Comparison of ENCODE assay signal across 8 cellular contexts in the genomic region with DNA sequence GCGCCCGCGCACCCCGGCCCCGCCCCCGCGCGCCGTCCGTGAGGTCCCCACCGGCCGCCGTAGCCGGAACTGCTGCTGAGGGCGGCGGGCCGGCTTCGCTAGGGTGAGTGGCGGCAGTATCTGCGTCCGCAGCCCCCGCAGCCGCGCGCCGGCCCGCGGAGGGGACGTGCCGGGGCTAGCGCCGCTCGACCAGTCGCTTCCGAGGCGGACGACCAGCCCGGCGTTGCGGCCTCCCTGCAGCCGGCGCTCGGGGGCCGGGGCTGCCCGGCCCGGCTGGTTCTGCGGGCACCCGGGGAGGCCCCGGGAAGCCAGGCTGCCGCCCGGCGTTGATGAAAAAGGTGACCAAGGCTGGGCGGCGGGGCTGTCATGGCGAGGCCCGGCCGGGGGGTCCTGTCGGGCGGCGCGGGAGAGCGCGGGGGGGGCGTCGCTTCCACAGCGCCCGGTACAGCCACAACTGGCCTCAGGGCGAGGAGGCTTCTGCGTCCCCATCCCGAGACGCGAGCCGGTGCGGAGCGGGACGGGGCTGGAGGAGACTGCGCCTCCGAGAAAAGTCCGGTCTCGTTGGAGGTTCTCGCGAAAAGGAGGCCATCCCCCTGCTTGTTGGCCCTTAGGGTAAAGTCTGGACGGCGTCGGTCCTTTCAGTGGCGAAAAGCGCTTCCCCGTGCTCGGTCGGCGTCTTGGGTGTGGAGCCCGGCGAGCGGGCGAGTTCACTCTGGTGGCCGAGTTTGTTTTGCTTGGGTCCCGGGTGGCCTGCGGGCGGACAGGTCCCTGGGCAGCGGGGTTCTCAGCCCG. TPM values are rescaled to one million over a fixed set of nuclear protein-coding genes. Genes with fewer than 3 reads are reported as not detected.
DNase-seq lines count a peak whose midpoint lies in the region; ATAC-seq and TF ChIP-seq lines count a peak whose summit lies in the region.

A gene with protein sequence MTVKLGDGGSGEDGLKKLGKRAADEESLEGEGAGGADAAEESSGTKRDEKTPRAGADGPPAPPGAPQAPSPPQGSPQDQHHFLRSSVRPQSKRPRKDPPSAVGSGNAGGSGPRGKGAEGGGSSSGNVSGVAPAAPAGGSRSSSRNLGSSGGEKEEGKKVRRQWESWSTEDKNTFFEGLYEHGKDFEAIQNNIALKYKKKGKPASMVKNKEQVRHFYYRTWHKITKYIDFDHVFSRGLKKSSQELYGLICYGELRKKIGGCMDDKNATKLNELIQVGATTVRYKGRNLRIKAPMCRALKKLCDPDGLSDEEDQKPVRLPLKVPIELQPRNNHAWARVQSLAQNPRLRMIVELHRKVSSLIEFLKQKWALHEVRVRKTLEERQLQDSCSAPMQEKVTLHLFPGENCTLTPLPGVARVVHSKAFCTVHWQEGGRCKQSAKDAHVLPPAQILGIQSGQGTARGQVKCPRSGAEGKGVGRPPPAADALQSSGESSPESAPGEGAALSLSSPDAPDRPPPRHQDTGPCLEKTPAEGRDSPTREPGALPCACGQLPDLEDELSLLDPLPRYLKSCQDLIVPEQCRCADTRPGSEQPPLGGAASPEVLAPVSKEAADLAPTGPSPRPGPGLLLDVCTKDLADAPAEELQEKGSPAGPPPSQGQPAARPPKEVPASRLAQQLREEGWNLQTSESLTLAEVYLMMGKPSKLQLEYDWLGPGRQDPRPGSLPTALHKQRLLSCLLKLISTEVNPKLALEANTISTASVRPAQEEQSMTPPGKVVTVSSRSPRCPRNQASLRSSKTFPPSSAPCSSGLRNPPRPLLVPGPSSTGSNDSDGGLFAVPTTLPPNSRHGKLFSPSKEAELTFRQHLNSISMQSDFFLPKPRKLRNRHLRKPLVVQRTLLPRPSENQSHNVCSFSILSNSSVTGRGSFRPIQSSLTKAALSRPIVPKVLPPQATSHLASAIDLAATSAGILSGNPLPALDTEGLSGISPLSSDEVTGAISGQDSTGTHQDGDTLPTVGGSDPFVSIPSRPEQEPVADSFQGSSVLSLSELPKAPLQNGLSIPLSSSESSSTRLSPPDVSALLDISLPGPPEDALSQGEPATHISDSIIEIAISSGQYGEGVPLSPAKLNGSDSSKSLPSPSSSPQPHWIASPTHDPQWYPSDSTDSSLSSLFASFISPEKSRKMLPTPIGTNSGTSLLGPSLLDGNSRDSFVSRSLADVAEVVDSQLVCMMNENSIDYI (N-terminal part only) (plus strand): TSS at position 41 of the 792 bp plus-strand sequence. CDS start 2,280 bp downstream, outside the sequence.

- H3K4me3 ChIP-seq in H7 (ENCODE audit: insufficient read depth, low read depth, low read length): peak within 1 kb of the TSS; percentile 74
- H3K4me3 ChIP-seq in PC-3 (ENCODE audit: low read length): peak within 1 kb of the TSS; percentile 96
- peak within 1 kb of the TSS; percentile 82 for H3K4me3 ChIP-seq in lower leg skin (ENCODE audit: low read depth, poor library complexity, severe bottlenecking)
- peak within 1 kb of the TSS; percentile 99 for H3K4me3 ChIP-seq in suprapubic skin

- H3K27ac ChIP-seq in PC-3 (ENCODE audit: low read length) (peak within 1 kb of the TSS; percentile 77), caudate nucleus (ENCODE audit: low read depth, low read length) (peak within 1 kb of the TSS; percentile 19), suprapubic skin (peak within 1 kb of the TSS; percentile 87)

- CTCF ChIA-PET in PC-3 (lab: Charles Lee): no interaction called here

- intact Hi-C loops in PC-3 (cut with micrococcal nuclease) (loop anchor here (5.0 kb wide), 2 partner anchors 35 to 95 kb away; partner anchors contain the start of gene MAPK8IP3), lower leg skin (cut with DNase I; ENCODE audit: low total_unique reads) (no loop called here)

- peaks cover 56% of the 10 kb centered on the region for H3K79me2 ChIP-seq in PC-3 (ENCODE audit: low read length)

- TF ChIP-seq CTCF in PC-3 (conservative IDR thresholded peaks at IDR 0.05; ENCODE audit: low read depth, low read length) (no peak), lower leg skin (IDR thresholded peaks at IDR 0.05) (no peak), suprapubic skin (IDR thresholded peaks at IDR 0.05) (no peak)

- no peak; the same call in 1 of the 2 replicates for ATAC-seq in PC-3
- no peak for ATAC-seq in GM21381 (IDR thresholded peaks at IDR 0.05; ENCODE audit: unreplicated experiment)

- 0% methylated on average over 20 to 46 of the region's 101 CpGs for WGBS in lower leg skin, 2 donors
- 0% methylated on average over 1 of the region's 101 CpGs for WGBS in suprapubic skin

- no peaks in the 10 kb centered on the region for H3F3A ChIP-seq in PC-3 (ENCODE audit: low read length, unreplicated experiment)

- no TSS peak for BruUV-seq in PC-3 (replicated peaks; lab: Mats Ljungman, UMichigan)

- no peaks in the 10 kb centered on the region for H3K9me2 ChIP-seq in PC-3 (replicated peaks; ENCODE audit: low read length)

- peak within 1 kb of the TSS; percentile 89 for H3K9ac ChIP-seq in PC-3 (ENCODE audit: low read length)

- peak; percentile 25 for DNase-seq in Caki2 (ENCODE audit: low read depth)
- no peak for DNase-seq in H7
- DNase-seq in PC-3: no peak
- DNase-seq in caudate nucleus (lab: John Stamatoyannopoulos, UW): peak in 4 of 61 donors; percentile 3 to 43 (median 32)
- peak; percentile 20 to 86 for DNase-seq in lower leg skin (ENCODE audit: low spot score in 2 of 2)
- DNase-seq in suprapubic skin (ENCODE audit: low spot score in 2 of 2): peak in 1 of 2 donors; percentile 72
- no peak for DNase-seq in NCI-H1092 treated with DMSO at 0.1 percent for 48 hours (lab: John Stamatoyannopoulos, UW)

- no peak for TF ChIP-seq EP300 in suprapubic skin (IDR thresholded peaks at IDR 0.05)

- H3K27me3 ChIP-seq in H7 (ENCODE audit: control insufficient read depth, insufficient read depth, low read length) (peaks cover 13% of the 10 kb centered on the region), PC-3 (ENCODE audit: low read length) (no peaks in the 10 kb centered on the region), suprapubic skin (no peaks in the 10 kb centered on the region)

- in situ Hi-C loops in Caki2 (cut with HindIII; ENCODE audit: low pct_unique_long_range_greater_than_20kb, low sequenced_read_pairs): no loop called here

- TF ChIP-seq POLR2A in lower leg skin (IDR thresholded peaks at IDR 0.05): no peak
- no peak for TF ChIP-seq POLR2A in suprapubic skin (IDR thresholded peaks at IDR 0.05)

- H4K20me1 ChIP-seq in PC-3 (ENCODE audit: low read length): peaks cover 6% of the 10 kb centered on the region; the same call in 1 of the 2 replicates

- peak within 1 kb of the TSS; percentile 99 for H3K4me2 ChIP-seq in PC-3 (ENCODE audit: low read length)

- H3K4me1 ChIP-seq in PC-3 (ENCODE audit: insufficient read depth, low read length) (peaks cover 23% of the 10 kb centered on the region), suprapubic skin (peaks cover 58% of the 10 kb centered on the region)

- H3K36me3 ChIP-seq in H7 (replicated peaks; ENCODE audit: control insufficient read depth, insufficient read depth, low read length) (peaks cover 3% of the 10 kb centered on the region), PC-3 (ENCODE audit: low read depth, low read length) (peaks cover 11% of the 10 kb centered on the region), suprapubic skin (no peaks in the 10 kb centered on the region)

- H3K9me3 ChIP-seq in PC-3 (ENCODE audit: low read length): no peaks in the 10 kb centered on the region
- H3K9me3 ChIP-seq in suprapubic skin: no peaks in the 10 kb centered on the region

- H2AFZ ChIP-seq in PC-3 (ENCODE audit: low read length): peak within 1 kb of the TSS; percentile 86

- POLR2A ChIA-PET in PC-3 (lab: Charles Lee; ENCODE audit: unreplicated experiment): interaction anchor here (0.7 kb wide), 1 partner anchor 66 kb away, joined by 5 read pairs; the partner anchor contains the start of gene JPT2

RNA-seq across cellular contexts. Expression of the gene that starts here (rescaled TPM):
- 4.1 TPM in 2 replicates for total RNA-seq in Caki2 (2014; rRNA removed; shearing (Covaris generic); ENCODE audit: low replicate concordance)
- 9.9 and 15.1 TPM in 2 replicates for total RNA-seq in H7 (2014; rRNA removed; shearing (Covaris generic))
- total RNA-seq in PC-3 (2014; rRNA removed): 8.5 and 15.5 TPM in 2 replicates
- total RNA-seq in lower leg skin: 10 to 100 TPM; 14.2 to 29.6 (median 19.3) TPM
- total RNA-seq in suprapubic skin: 10 to 100 TPM; 15.7 to 39.3 (median 26.1) TPM

Comparison
In these comparisons a context has a peak if more than half of its experiments do, and no peak if none do; other contexts are left out.
1. DNase-seq: peak in Caki2 (single experiment) and lower leg skin (2 of 2); none in H7 (single experiment), PC-3 (single experiment) and NCI-H1092 treated with DMSO at 0.1 percent for 48 hours (single experiment).
2. H3K27ac ChIP-seq: peak in every context shown above with its lines; median percentile 87 in suprapubic skin; 77 in PC-3; 19 in caudate nucleus.
3. Peak in every context shown above with its lines, with median percentiles within 50 percentile points of each other: H3K4me3 ChIP-seq.